Comparison of ENCODE assay signal across 1 cellular context in genomic region chr10:5951721-5952407, GRCh38.
TF ChIP-seq lines count a peak whose summit lies in the region.

No MANE protein-coding gene starts in this region.

TF ChIP-seq in GM23338, 12 proteins besides CTCF, POLR2A, EP300 and RAD21 (continued from another document):
- TF ChIP-seq ZNF462 (CRISPR knock-in tag; IDR thresholded peaks at IDR 0.05) (no peak), STAT1 (IDR thresholded peaks at IDR 0.05; ENCODE audit: unreplicated experiment) (no peak), ZNF114 (CRISPR knock-in tag; IDR thresholded peaks at IDR 0.05) (no peak), EZH2 (IDR thresholded peaks at IDR 0.05; ENCODE audit: low read depth, unreplicated experiment) (no peak)
- TF ChIP-seq, protein P1, sequence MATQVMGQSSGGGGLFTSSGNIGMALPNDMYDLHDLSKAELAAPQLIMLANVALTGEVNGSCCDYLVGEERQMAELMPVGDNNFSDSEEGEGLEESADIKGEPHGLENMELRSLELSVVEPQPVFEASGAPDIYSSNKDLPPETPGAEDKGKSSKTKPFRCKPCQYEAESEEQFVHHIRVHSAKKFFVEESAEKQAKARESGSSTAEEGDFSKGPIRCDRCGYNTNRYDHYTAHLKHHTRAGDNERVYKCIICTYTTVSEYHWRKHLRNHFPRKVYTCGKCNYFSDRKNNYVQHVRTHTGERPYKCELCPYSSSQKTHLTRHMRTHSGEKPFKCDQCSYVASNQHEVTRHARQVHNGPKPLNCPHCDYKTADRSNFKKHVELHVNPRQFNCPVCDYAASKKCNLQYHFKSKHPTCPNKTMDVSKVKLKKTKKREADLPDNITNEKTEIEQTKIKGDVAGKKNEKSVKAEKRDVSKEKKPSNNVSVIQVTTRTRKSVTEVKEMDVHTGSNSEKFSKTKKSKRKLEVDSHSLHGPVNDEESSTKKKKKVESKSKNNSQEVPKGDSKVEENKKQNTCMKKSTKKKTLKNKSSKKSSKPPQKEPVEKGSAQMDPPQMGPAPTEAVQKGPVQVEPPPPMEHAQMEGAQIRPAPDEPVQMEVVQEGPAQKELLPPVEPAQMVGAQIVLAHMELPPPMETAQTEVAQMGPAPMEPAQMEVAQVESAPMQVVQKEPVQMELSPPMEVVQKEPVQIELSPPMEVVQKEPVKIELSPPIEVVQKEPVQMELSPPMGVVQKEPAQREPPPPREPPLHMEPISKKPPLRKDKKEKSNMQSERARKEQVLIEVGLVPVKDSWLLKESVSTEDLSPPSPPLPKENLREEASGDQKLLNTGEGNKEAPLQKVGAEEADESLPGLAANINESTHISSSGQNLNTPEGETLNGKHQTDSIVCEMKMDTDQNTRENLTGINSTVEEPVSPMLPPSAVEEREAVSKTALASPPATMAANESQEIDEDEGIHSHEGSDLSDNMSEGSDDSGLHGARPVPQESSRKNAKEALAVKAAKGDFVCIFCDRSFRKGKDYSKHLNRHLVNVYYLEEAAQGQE (IDR thresholded peaks at IDR 0.05; ENCODE audit: unreplicated experiment), result no peak
- TF ChIP-seq, protein P2, sequence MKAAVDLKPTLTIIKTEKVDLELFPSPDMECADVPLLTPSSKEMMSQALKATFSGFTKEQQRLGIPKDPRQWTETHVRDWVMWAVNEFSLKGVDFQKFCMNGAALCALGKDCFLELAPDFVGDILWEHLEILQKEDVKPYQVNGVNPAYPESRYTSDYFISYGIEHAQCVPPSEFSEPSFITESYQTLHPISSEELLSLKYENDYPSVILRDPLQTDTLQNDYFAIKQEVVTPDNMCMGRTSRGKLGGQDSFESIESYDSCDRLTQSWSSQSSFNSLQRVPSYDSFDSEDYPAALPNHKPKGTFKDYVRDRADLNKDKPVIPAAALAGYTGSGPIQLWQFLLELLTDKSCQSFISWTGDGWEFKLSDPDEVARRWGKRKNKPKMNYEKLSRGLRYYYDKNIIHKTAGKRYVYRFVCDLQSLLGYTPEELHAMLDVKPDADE (IDR thresholded peaks at IDR 0.05), result no peak
